ENCODE assay signal across 1 cellular context in genomic region chrX:47704736-47705135, GRCh38.
TF ChIP-seq lines count a peak whose summit lies in the region.

No MANE protein-coding gene starts in this region.

TF ChIP-seq in endothelial cell of umbilical vein, 7 proteins besides CTCF, POLR2A, EP300 and RAD21 (continued from another document):
- TF ChIP-seq MAX (IDR thresholded peaks at IDR 0.05; ENCODE audit: insufficient read depth, insufficient read length): no peak
- no peak for TF ChIP-seq GATA2 (IDR thresholded peaks at IDR 0.05; ENCODE audit: insufficient read depth, insufficient read length, low read depth, low read length)
- TF ChIP-seq EZH2 (IDR thresholded peaks at IDR 0.05; ENCODE audit: borderline replicate concordance, low read depth, low read length, severe bottlenecking): no peak
TF ChIP-seq in endothelial cell of umbilical vein: peak in this region for 0.
